ENCODE assay signal across 8 cellular contexts in the genomic region with DNA sequence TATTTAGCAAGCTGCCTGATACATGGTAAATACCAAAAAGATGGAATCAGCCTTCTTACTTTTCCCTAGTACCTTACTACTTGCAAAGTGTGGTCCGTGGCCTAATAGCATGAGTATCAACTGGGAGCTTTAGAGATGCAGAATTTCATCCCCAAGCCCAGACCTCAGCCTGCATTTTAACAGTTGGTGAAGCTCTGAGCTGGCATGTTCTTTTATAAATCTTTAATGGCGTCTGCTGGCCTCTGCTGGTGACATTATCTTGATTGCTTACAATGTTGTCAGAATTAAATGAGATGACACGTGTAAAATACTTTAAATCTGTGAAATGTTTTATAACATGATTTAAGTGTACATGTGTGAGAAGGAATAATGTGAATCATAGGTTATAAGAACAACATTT.
DNase-seq lines count a peak whose midpoint lies in the region; ATAC-seq and TF ChIP-seq lines count a peak whose summit lies in the region.

No MANE protein-coding gene starts in this region.

- ATAC-seq in GM23338 (peak; percentile 76), upper lobe of left lung (ENCODE audit: low FRiP score in 2 of 2) (no peak), GM19455 (IDR thresholded peaks at IDR 0.05; ENCODE audit: unreplicated experiment) (no peak), T-helper 17 cell (no peak)

- intact Hi-C loops in adrenal gland (cut with DNase I): loop anchor here in 1 of 2 donors (5.0 kb wide), 1 partner anchor 340 kb away; no protein-coding TSS in a partner anchor

- no peaks in the 10 kb centered on the region for H3K9me3 Mint-ChIP-seq in GM23338

- H3K9me2 ChIP-seq in GM23338 (ENCODE audit: insufficient read depth): no peaks in the 10 kb centered on the region

- TF ChIP-seq POLR2A in adrenal gland (IDR thresholded peaks at IDR 0.05) (no peak), upper lobe of left lung (IDR thresholded peaks at IDR 0.05) (no peak)

- H3K27me3 ChIP-seq in BE2C (no peaks in the 10 kb centered on the region), GM23338 (ENCODE audit: insufficient read depth) (no peaks in the 10 kb centered on the region), adrenal gland (no peaks in the 10 kb centered on the region), upper lobe of left lung (no peaks in the 10 kb centered on the region)

- H3K36me3 ChIP-seq in BE2C (no peaks in the 10 kb centered on the region), GM23338 (ENCODE audit: insufficient read depth) (no peaks in the 10 kb centered on the region), adrenal gland (replicated peaks in 1 of 2) (no peaks in the 10 kb centered on the region), upper lobe of left lung (no peaks in the 10 kb centered on the region)

- H3K4me1 ChIP-seq in BE2C (peaks cover 4% of the 10 kb centered on the region; the same call in 1 of the 2 replicates), GM23338 (ENCODE audit: insufficient read depth) (peaks cover 5% of the 10 kb centered on the region; the same call in 1 of the 2 replicates), adrenal gland (replicated peaks in 1 of 2) (no peaks in the 10 kb centered on the region), upper lobe of left lung (no peaks in the 10 kb centered on the region)

- H3K4me1 Mint-ChIP-seq in GM23338: peaks cover 27% of the 10 kb centered on the region
- H3K4me1 Mint-ChIP-seq in T-helper 17 cell: peaks cover 8% of the 10 kb centered on the region

- no peaks in the 10 kb centered on the region for H4K20me1 ChIP-seq in GM23338 (replicated peaks; ENCODE audit: insufficient read depth)

- H3K9me3 ChIP-seq in BE2C: no peaks in the 10 kb centered on the region
- H3K9me3 ChIP-seq in adrenal gland (replicated peaks in 1 of 3): no peaks in the 10 kb centered on the region
- H3K9me3 ChIP-seq in upper lobe of left lung: no peaks in the 10 kb centered on the region
- H3K9me3 ChIP-seq in T-helper 17 cell (ENCODE audit: control insufficient read depth, low read length, poor library complexity, severe bottlenecking): no peaks in the 10 kb centered on the region

- H3K27ac ChIP-seq in GM23338 (ENCODE audit: low read depth) (no peak overlapping the region), adrenal gland (no peak overlapping the region), upper lobe of left lung (no peak overlapping the region)

- H3K79me2 ChIP-seq in GM23338 (replicated peaks; ENCODE audit: insufficient read depth): no peaks in the 10 kb centered on the region

- H3K4me3 ChIP-seq in BE2C (ENCODE audit: low read depth, low read length): no peak overlapping the region
- H3K4me3 ChIP-seq in GM23338: no peak overlapping the region
- H3K4me3 ChIP-seq in adrenal gland: no peak overlapping the region
- no peak overlapping the region for H3K4me3 ChIP-seq in upper lobe of left lung

- peak; percentile 10 for DNase-seq in BE2C
- DNase-seq in GM23338 (ENCODE audit: low spot score): peak; percentile 52
- peak in 4 of 7 donors; percentile 20 to 58 (median 26) for DNase-seq in adrenal gland
- DNase-seq in left kidney (ENCODE audit: low read depth, low spot score): peak; percentile 51
- DNase-seq in NCI-H1105 (lab: John Stamatoyannopoulos, UW): no peak
- DNase-seq in upper lobe of left lung: no peak
- no peak for DNase-seq in T-helper 17 cell

- no peaks in the 10 kb centered on the region for H3F3A ChIP-seq in GM23338 (replicated peaks; ENCODE audit: low read depth)

- H3K36me3 Mint-ChIP-seq in GM23338 (ENCODE audit: low read depth): no peaks in the 10 kb centered on the region
- peaks cover 2% of the 10 kb centered on the region for H3K36me3 Mint-ChIP-seq in T-helper 17 cell (ENCODE audit: low read depth)

- TF ChIP-seq CTCF in BE2C (IDR thresholded peaks at IDR 0.05; ENCODE audit: low read depth, low read length) (0 out of 2 replicates have a peak, but pooled peaks have one; percentile 5), GM23338 (conservative IDR thresholded peaks at IDR 0.05; ENCODE audit: low read depth in 2 of 2) (peak; percentile 47 to 51), adrenal gland (IDR thresholded peaks at IDR 0.05) (peak in 4 of 6 experiments; percentile 25 to 45 (median 32)), upper lobe of left lung (IDR thresholded peaks at IDR 0.05) (no peak)

- H3K27me3 Mint-ChIP-seq in GM23338 (ENCODE audit: insufficient read depth, low read depth, poor library complexity): peaks cover 2% of the 10 kb centered on the region
- no peaks in the 10 kb centered on the region for H3K27me3 Mint-ChIP-seq in T-helper 17 cell

- no peak overlapping the region for H2AFZ ChIP-seq in GM23338

- TF ChIP-seq EP300 in upper lobe of left lung (IDR thresholded peaks at IDR 0.05): no peak

- H3K27ac Mint-ChIP-seq in GM23338: no peak overlapping the region
- no peak overlapping the region for H3K27ac Mint-ChIP-seq in T-helper 17 cell

- H3K4me2 ChIP-seq in GM23338: no peak overlapping the region

- WGBS in adrenal gland, 4 donors: 59 to 72% (median 64%) methylated on average over 3 of the region's 3 CpGs
- WGBS in upper lobe of left lung, 2 donors: 71 to 85% methylated on average over 3 of the region's 3 CpGs

- H3K4me3 Mint-ChIP-seq in GM23338: no peak overlapping the region
- H3K4me3 Mint-ChIP-seq in T-helper 17 cell: no peak overlapping the region

TF ChIP-seq in GM23338, 12 proteins besides CTCF, POLR2A, EP300 and RAD21 (continues in another document):
- TF ChIP-seq NANOG (IDR thresholded peaks at IDR 0.05; ENCODE audit: borderline replicate concordance): no peak
- TF ChIP-seq CREB1 (CRISPR knock-in tag; IDR thresholded peaks at IDR 0.05; ENCODE audit: low read depth): no peak
- TF ChIP-seq STAT1 (IDR thresholded peaks at IDR 0.05; ENCODE audit: unreplicated experiment): no peak
- TF ChIP-seq, protein P1, sequence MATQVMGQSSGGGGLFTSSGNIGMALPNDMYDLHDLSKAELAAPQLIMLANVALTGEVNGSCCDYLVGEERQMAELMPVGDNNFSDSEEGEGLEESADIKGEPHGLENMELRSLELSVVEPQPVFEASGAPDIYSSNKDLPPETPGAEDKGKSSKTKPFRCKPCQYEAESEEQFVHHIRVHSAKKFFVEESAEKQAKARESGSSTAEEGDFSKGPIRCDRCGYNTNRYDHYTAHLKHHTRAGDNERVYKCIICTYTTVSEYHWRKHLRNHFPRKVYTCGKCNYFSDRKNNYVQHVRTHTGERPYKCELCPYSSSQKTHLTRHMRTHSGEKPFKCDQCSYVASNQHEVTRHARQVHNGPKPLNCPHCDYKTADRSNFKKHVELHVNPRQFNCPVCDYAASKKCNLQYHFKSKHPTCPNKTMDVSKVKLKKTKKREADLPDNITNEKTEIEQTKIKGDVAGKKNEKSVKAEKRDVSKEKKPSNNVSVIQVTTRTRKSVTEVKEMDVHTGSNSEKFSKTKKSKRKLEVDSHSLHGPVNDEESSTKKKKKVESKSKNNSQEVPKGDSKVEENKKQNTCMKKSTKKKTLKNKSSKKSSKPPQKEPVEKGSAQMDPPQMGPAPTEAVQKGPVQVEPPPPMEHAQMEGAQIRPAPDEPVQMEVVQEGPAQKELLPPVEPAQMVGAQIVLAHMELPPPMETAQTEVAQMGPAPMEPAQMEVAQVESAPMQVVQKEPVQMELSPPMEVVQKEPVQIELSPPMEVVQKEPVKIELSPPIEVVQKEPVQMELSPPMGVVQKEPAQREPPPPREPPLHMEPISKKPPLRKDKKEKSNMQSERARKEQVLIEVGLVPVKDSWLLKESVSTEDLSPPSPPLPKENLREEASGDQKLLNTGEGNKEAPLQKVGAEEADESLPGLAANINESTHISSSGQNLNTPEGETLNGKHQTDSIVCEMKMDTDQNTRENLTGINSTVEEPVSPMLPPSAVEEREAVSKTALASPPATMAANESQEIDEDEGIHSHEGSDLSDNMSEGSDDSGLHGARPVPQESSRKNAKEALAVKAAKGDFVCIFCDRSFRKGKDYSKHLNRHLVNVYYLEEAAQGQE (IDR thresholded peaks at IDR 0.05; ENCODE audit: unreplicated experiment): no peak
- TF ChIP-seq, protein P2, sequence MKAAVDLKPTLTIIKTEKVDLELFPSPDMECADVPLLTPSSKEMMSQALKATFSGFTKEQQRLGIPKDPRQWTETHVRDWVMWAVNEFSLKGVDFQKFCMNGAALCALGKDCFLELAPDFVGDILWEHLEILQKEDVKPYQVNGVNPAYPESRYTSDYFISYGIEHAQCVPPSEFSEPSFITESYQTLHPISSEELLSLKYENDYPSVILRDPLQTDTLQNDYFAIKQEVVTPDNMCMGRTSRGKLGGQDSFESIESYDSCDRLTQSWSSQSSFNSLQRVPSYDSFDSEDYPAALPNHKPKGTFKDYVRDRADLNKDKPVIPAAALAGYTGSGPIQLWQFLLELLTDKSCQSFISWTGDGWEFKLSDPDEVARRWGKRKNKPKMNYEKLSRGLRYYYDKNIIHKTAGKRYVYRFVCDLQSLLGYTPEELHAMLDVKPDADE (IDR thresholded peaks at IDR 0.05): no peak
- TF ChIP-seq JUNB (IDR thresholded peaks at IDR 0.05; ENCODE audit: unreplicated experiment): no peak
- TF ChIP-seq EZH2phosphoT487 (IDR thresholded peaks at IDR 0.05; ENCODE audit: unreplicated experiment): no peak
- no peak for TF ChIP-seq POLR2AphosphoS5 (IDR thresholded peaks at IDR 0.05; ENCODE audit: low read depth)

Comparison
In these comparisons a context has a peak if more than half of its experiments do, and no peak if none do; other contexts are left out.
1. DNase-seq: peak in BE2C (single experiment), GM23338 (single experiment), adrenal gland (4 of 7) and left kidney (single experiment); none in NCI-H1105 (single experiment), upper lobe of left lung (0 of 2) and T-helper 17 cell (0 of 3).
2. CTCF ChIP-seq: peak in BE2C (single experiment), GM23338 (2 of 2) and adrenal gland (4 of 6); none in upper lobe of left lung (0 of 6).